8 cellular contexts compared by ENCODE assay signal in the genomic region with DNA sequence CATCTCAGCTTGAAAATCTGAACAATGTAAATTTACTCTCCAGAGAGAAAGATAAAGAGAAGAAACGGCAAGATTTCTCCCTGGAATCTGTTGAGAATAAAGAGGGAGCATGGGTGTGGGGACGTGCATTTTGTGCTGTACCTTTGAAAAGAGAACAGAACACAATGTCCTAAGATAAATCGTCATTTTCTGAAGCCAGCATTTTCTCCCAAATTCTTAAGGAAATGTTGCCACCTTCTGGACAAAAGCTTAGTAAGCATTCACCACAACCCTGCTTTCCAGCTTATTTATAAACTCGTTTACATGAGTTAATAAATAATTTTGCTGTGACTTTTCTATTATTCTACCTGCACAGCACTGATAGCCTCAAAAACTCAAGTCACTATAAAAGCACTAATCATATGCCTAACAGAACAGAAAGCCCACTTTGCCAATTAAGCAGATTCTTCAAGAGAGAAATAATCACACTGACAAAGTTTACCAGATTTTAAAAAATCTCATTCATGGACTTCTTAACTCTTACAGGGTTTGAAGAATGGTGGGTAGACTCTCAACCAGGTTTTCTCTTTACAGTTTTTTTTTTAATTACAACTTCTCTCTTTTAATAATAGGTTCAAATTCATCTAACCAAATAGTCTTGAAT.
DNase-seq lines count a peak whose midpoint lies in the region; ATAC-seq and TF ChIP-seq lines count a peak whose summit lies in the region.

No MANE protein-coding gene starts in this region.

- H3K4me3 ChIP-seq in retinal pigment epithelial cell (ENCODE audit: low read length), result no peak overlapping the region
- no peak overlapping the region for H3K4me3 ChIP-seq in effector memory CD4-positive, alpha-beta T cell (ENCODE audit: insufficient read depth, low read depth, low read length, poor library complexity, severe bottlenecking)

- no peak overlapping the region for H3K27ac ChIP-seq in foreskin keratinocyte
- no peak overlapping the region for H3K27ac ChIP-seq in effector memory CD4-positive, alpha-beta T cell (ENCODE audit: insufficient read depth, low read length, poor library complexity, severe bottlenecking)

- H3K4me1 ChIP-seq in foreskin keratinocyte, result no peaks in the 10 kb centered on the region
- no peaks in the 10 kb centered on the region for H3K4me1 ChIP-seq in effector memory CD4-positive, alpha-beta T cell (ENCODE audit: control insufficient read depth, insufficient read depth, low read length, poor library complexity, severe bottlenecking)

- H3K36me3 ChIP-seq in effector memory CD4-positive, alpha-beta T cell (ENCODE audit: control insufficient read depth, insufficient read depth, low read length), result no peaks in the 10 kb centered on the region

- H3K9me3 ChIP-seq in effector memory CD4-positive, alpha-beta T cell (ENCODE audit: control insufficient read depth, low read length), result no peaks in the 10 kb centered on the region

- no peaks in the 10 kb centered on the region for H3K4me1 Mint-ChIP-seq in stimulated activated naive B cell treated with anti-CD40 and anti-IgM and Interleukin-4, amounts not matched to agents 10 μg/mL and 1 μg/mL and 100 μg/mL, for 72 hours

- DNase-seq in DMS114 treated with DMSO at 0.1 percent for 48 hours (lab: John Stamatoyannopoulos, UW; ENCODE audit: unreplicated experiment), result peak; percentile 77
- peak; percentile 0 for DNase-seq in MV-4-11 (lab: John Stamatoyannopoulos, UW)
- peak in 1 of 2 donors; percentile 25 for DNase-seq in foreskin keratinocyte
- DNase-seq in retinal pigment epithelial cell (ENCODE audit: low read depth), result peak; percentile 20
- no peak for DNase-seq in effector memory CD4-positive, alpha-beta T cell
- no peak for DNase-seq in stimulated activated naive B cell treated with anti-CD40 and anti-IgM and Interleukin-4, amounts not matched to agents 10 μg/mL and 1 μg/mL and 100 μg/mL, for 72 hours

- H3K27me3 Mint-ChIP-seq in stimulated activated naive B cell treated with anti-CD40 and anti-IgM and Interleukin-4, amounts not matched to agents 10 μg/mL and 1 μg/mL and 100 μg/mL, for 72 hours, result no peaks in the 10 kb centered on the region

- H3K9me3 Mint-ChIP-seq in stimulated activated naive B cell treated with anti-CD40 and anti-IgM and Interleukin-4, amounts not matched to agents 10 μg/mL and 1 μg/mL and 100 μg/mL, for 72 hours, result no peaks in the 10 kb centered on the region

- H3K4me3 Mint-ChIP-seq in stimulated activated naive B cell treated with anti-CD40 and anti-IgM and Interleukin-4, amounts not matched to agents 10 μg/mL and 1 μg/mL and 100 μg/mL, for 72 hours, result no peak overlapping the region

- ATAC-seq in GM21528 (IDR thresholded peaks at IDR 0.05; ENCODE audit: low FRiP score, unreplicated experiment), result peak; percentile 54
- peak; percentile 75 for ATAC-seq in SK-N-SH treated with all-trans-retinoic acid at 6 μM for 48 hours
- peak; percentile 39 for ATAC-seq in foreskin keratinocyte
- ATAC-seq in stimulated activated naive B cell treated with anti-CD40 and anti-IgM and Interleukin-4, amounts not matched to agents 10 μg/mL and 1 μg/mL and 100 μg/mL, for 72 hours (replicated peaks), result no peak

- TF ChIP-seq CTCF in foreskin keratinocyte (conservative IDR thresholded peaks at IDR 0.05) (peak; percentile 80), retinal pigment epithelial cell (conservative IDR thresholded peaks at IDR 0.05; ENCODE audit: low read depth, low read length) (peak; percentile 67)

- H3K27ac Mint-ChIP-seq in stimulated activated naive B cell treated with anti-CD40 and anti-IgM and Interleukin-4, amounts not matched to agents 10 μg/mL and 1 μg/mL and 100 μg/mL, for 72 hours, result no peak overlapping the region

- no peaks in the 10 kb centered on the region for H3K27me3 ChIP-seq in foreskin keratinocyte
- H3K27me3 ChIP-seq in effector memory CD4-positive, alpha-beta T cell (replicated peaks; ENCODE audit: control insufficient read depth, insufficient read depth, low read length, poor library complexity, severe bottlenecking), result no peaks in the 10 kb centered on the region

- no peaks in the 10 kb centered on the region for H3K36me3 Mint-ChIP-seq in stimulated activated naive B cell treated with anti-CD40 and anti-IgM and Interleukin-4, amounts not matched to agents 10 μg/mL and 1 μg/mL and 100 μg/mL, for 72 hours

TF ChIP-seq in SK-N-SH treated with all-trans-retinoic acid at 6 μM for 48 hours, 23 proteins besides CTCF, POLR2A, EP300 and RAD21:
- TF ChIP-seq GLIS3 (CRISPR knock-in tag; IDR thresholded peaks at IDR 0.05), result no peak
- no peak for TF ChIP-seq PATZ1 (CRISPR knock-in tag; IDR thresholded peaks at IDR 0.05; ENCODE audit: borderline replicate concordance)
- TF ChIP-seq CSDC2 (CRISPR knock-in tag; IDR thresholded peaks at IDR 0.05), result no peak
- no peak for TF ChIP-seq PPARA (CRISPR knock-in tag; IDR thresholded peaks at IDR 0.05; ENCODE audit: borderline replicate concordance)
- TF ChIP-seq ZNF8 (CRISPR knock-in tag; IDR thresholded peaks at IDR 0.05), result no peak
- no peak for TF ChIP-seq ISL1 (CRISPR knock-in tag; IDR thresholded peaks at IDR 0.05)
- no peak for TF ChIP-seq ZFP3 (CRISPR knock-in tag; IDR thresholded peaks at IDR 0.05)
- no peak for TF ChIP-seq BACH2 (CRISPR knock-in tag; IDR thresholded peaks at IDR 0.05; ENCODE audit: borderline replicate concordance)
- no peak for TF ChIP-seq ZFP30 (CRISPR knock-in tag; IDR thresholded peaks at IDR 0.05)
- no peak for TF ChIP-seq TCF4 (CRISPR knock-in tag; IDR thresholded peaks at IDR 0.05; ENCODE audit: borderline replicate concordance)
- no peak for TF ChIP-seq CSRNP3 (CRISPR knock-in tag; IDR thresholded peaks at IDR 0.05)
- no peak for TF ChIP-seq OSR1 (CRISPR knock-in tag; IDR thresholded peaks at IDR 0.05)

Comparison
In these comparisons a context has a peak if more than half of its experiments do, and no peak if none do; other contexts are left out.
1. DNase-seq: peak in DMS114 treated with DMSO at 0.1 percent for 48 hours (single experiment), MV-4-11 (single experiment) and retinal pigment epithelial cell (single experiment); none in effector memory CD4-positive, alpha-beta T cell (0 of 3) and stimulated activated naive B cell treated with anti-CD40 and anti-IgM and Interleukin-4, amounts not matched to agents 10 μg/mL and 1 μg/mL and 100 μg/mL, for 72 hours (single experiment).
2. ATAC-seq: peak in GM21528 (single experiment), SK-N-SH treated with all-trans-retinoic acid at 6 μM for 48 hours (single experiment) and foreskin keratinocyte (single experiment); none in stimulated activated naive B cell treated with anti-CD40 and anti-IgM and Interleukin-4, amounts not matched to agents 10 μg/mL and 1 μg/mL and 100 μg/mL, for 72 hours (0 of 2).